In the genomic region with DNA sequence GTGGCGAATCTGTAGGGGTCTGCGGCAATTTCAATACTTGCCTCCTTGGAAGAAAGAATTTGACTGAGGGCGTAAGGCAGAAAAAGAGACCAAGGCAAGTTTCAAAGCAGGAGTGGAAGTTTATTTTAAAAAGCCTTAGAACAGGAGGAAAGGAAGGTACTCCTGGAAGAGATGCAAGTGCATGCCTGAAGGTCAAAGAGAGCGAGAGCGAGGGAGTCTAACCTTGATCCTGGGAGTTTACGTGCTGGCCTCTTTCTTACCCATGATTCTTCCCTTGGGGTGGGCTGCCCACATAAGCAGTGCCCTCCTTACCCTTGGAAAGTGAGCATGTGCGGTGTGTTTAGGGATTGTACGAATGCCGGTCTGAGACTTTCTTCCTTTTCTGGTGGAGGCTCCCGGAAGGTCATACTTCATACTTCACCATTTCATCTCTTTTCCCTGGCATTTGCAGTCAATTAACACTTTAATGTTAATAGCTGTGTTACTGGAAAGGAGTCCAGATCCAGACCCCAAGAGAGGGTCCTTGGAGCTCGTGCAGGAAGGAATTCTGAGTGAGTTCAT, we compare ENCODE assay signal across 10 cellular contexts. TPM values are rescaled to one million over a fixed set of nuclear protein-coding genes. Genes with fewer than 3 reads are reported as not detected.
A peak's percentile ranks its signal among the peaks of the same experiment; 100 is the strongest.
DNase-seq lines count a peak whose midpoint lies in the region; ATAC-seq, FAIRE-seq and TF ChIP-seq lines count a peak whose summit lies in the region.
"Had no signal": no experiment of that assay in that cellular context is flagged by ENCODE, and none has a peak within 500 bp of the region (broad histone marks: within the 10 kb centered on the region; RNA-seq: fewer than 3 reads in every experiment).

No MANE protein-coding gene starts in this region.

- TF ChIP-seq CTCF in IMR-90 (conservative IDR thresholded peaks at IDR 0.05; ENCODE audit: low read depth, low read length) (no peak), bronchial epithelial cell (IDR thresholded peaks at IDR 0.05; ENCODE audit: insufficient read depth, low read length, severe bottlenecking) (no peak), adrenal gland (IDR thresholded peaks at IDR 0.05) (no peak), RWPE1 (conservative IDR thresholded peaks at IDR 0.05; ENCODE audit: low read depth) (no peak), GM20000 (IDR thresholded peaks at IDR 0.05; ENCODE audit: extremely low read depth, missing control alignments) (no peak)

- H3K4me3 Mint-ChIP-seq in naive thymus-derived CD8-positive, alpha-beta T cell = peak overlapping the region; percentile 79 to 89 (median 87)

- no peaks in the 10 kb centered on the region for H3K27me3 ChIP-seq in ACC112 (ENCODE audit: insufficient read depth, low read length)
- H3K27me3 ChIP-seq in IMR-90 (ENCODE audit: control insufficient read depth, insufficient read depth, low read length) = no peaks in the 10 kb centered on the region
- H3K27me3 ChIP-seq in bronchial epithelial cell (ENCODE audit: control insufficient read depth, insufficient read depth, low read length) = no peaks in the 10 kb centered on the region
- no peaks in the 10 kb centered on the region for H3K27me3 ChIP-seq in adrenal gland

- DNase-seq in IMR-90 (no peak), bronchial epithelial cell (ENCODE audit: low read depth) (no peak), adrenal gland (no peak), RWPE1 (ENCODE audit: low spot score) (no peak), NCI-H1092 treated with DMSO at 0.1 percent for 48 hours (lab: John Stamatoyannopoulos, UW) (no peak), GM20000 (ENCODE audit: low spot score) (no peak)
- DNase-seq in naive thymus-derived CD8-positive, alpha-beta T cell = no peak
- DNase-seq: GDM1, NCI-H2081 had no signal

- no peak overlapping the region for H2AK5ac ChIP-seq in IMR-90 (ENCODE audit: low read depth, low read length)

- no peak overlapping the region for H3K56ac ChIP-seq in IMR-90 (ENCODE audit: extremely low read depth, insufficient read depth, low read length)

- peak overlapping the region; percentile 69 for H3K9ac ChIP-seq in IMR-90 (ENCODE audit: low read depth, low read length)

- H3K4me1 ChIP-seq in ACC112 (ENCODE audit: control insufficient read depth, insufficient read depth, low read length, unreplicated experiment) = no peaks in the 10 kb centered on the region
- no peaks in the 10 kb centered on the region; the same call in 1 of the 2 replicates for H3K4me1 ChIP-seq in IMR-90 (ENCODE audit: control insufficient read depth, insufficient read depth, low read length)
- no peaks in the 10 kb centered on the region for H3K4me1 ChIP-seq in adrenal gland (replicated peaks in 1 of 2)

- POLR2A ChIA-PET in IMR-90 (lab: Charles Lee; ENCODE audit: unreplicated experiment) = no interaction called here
- POLR2A ChIA-PET in naive thymus-derived CD8-positive, alpha-beta T cell (lab: Charles Lee) = no interaction called here
- POLR2A ChIA-PET in RWPE1 (lab: Yijun Ruan, JAX; ENCODE audit: low non-redundant PET) = no interaction called here

- no peak overlapping the region for H2BK120ac ChIP-seq in IMR-90 (ENCODE audit: low read depth, low read length)

- H3K14ac ChIP-seq in IMR-90 (replicated peaks; ENCODE audit: low read depth, low read length) = peak overlapping the region; percentile 53; the same call in 1 of the 2 replicates

- dilution Hi-C loops in IMR-90 (cut with HindIII; ENCODE audit: low sequenced_read_pairs, unreplicated experiment) = no loop called here

- no peak overlapping the region for H4K5ac ChIP-seq in IMR-90 (ENCODE audit: low read depth, low read length)

- peak overlapping the region; percentile 93 for H3K4me2 ChIP-seq in IMR-90 (ENCODE audit: low read depth, low read length)

- H3K18ac ChIP-seq in IMR-90 (ENCODE audit: low read depth, low read length) = no peak overlapping the region; the same call in 1 of the 2 replicates

- H3K4me1 Mint-ChIP-seq in naive thymus-derived CD8-positive, alpha-beta T cell = peaks cover 3 to 11% (median 7%) of the 10 kb centered on the region in 4 donors

- 75% methylated on average over 1 of the region's 11 CpGs; no CpG with 5 or more reads in 1 of the 2 experiments for WGBS in IMR-90 (ENCODE audit: extremely low coverage in 2 of 2, insufficient read length in 1 of 2), 2 experiments
- 30 to 48% (median 37%) methylated on average over 8 to 11 of the region's 11 CpGs for WGBS in adrenal gland, 4 donors

- no peaks in the 10 kb centered on the region for H3K36me3 Mint-ChIP-seq in naive thymus-derived CD8-positive, alpha-beta T cell

- H3K79me1 ChIP-seq in IMR-90 (ENCODE audit: low read depth in 1 of 2, low read length in 2 of 2) = no peaks in the 10 kb centered on the region

- H3K9me1 ChIP-seq in IMR-90 (ENCODE audit: insufficient read depth, low read length) = no peaks in the 10 kb centered on the region

- 0 out of 2 replicates have a peak overlapping the region, but pooled peaks have one; percentile 26 for H4K91ac ChIP-seq in IMR-90 (ENCODE audit: insufficient read depth, low read depth, low read length)

- H3K27ac ChIP-seq in ACC112 (ENCODE audit: low read depth, low read length) (no peak overlapping the region), IMR-90 (ENCODE audit: insufficient read depth, low read length) (no peak overlapping the region), adrenal gland (no peak overlapping the region), RWPE1 (no peak overlapping the region)

- H3K9me3 ChIP-seq in IMR-90 (ENCODE audit: control insufficient read depth, insufficient read depth, low read length) (no peaks in the 10 kb centered on the region), adrenal gland (replicated peaks in 1 of 3) (no peaks in the 10 kb centered on the region)

- peak overlapping the region; percentile 85 for H3K4me3 ChIP-seq in ACC112 (ENCODE audit: low read depth, low read length)
- peak overlapping the region; percentile 49 for H3K4me3 ChIP-seq in IMR-90 (ENCODE audit: insufficient read depth, low read depth, low read length)
- peak overlapping the region; percentile 23 for H3K4me3 ChIP-seq in bronchial epithelial cell (ENCODE audit: low read depth, low read length)
- peak overlapping the region in 2 of 4 donors; percentile 34 to 40 for H3K4me3 ChIP-seq in adrenal gland

- H4K20me1 ChIP-seq in IMR-90 (ENCODE audit: insufficient read depth, low read length) = no peaks in the 10 kb centered on the region

- H2BK20ac ChIP-seq in IMR-90 (ENCODE audit: low read depth, low read length) = no peak overlapping the region

- in situ Hi-C loops in IMR-90 (cut with MboI; ENCODE audit: low sequenced_read_pairs) = loop anchor here (25.0 kb wide), 1 partner anchor 748 kb away; no protein-coding TSS in a partner anchor

- no peak overlapping the region for H2BK5ac ChIP-seq in IMR-90 (ENCODE audit: low read depth, low read length, poor library complexity, severe bottlenecking)

- no peaks in the 10 kb centered on the region for H3K79me2 ChIP-seq in ACC112 (ENCODE audit: control insufficient read depth, insufficient read depth, low read length, unreplicated experiment)

- H3K23ac ChIP-seq in IMR-90 (ENCODE audit: low read depth, low read length) = no peak overlapping the region

- peak overlapping the region in 4 of 10 donors; percentile 27 to 88 (median 86) for H3K27ac Mint-ChIP-seq in naive thymus-derived CD8-positive, alpha-beta T cell

- H2BK15ac ChIP-seq in IMR-90 (ENCODE audit: low read depth, low read length) = no peak overlapping the region

- H3K36me3 ChIP-seq in ACC112 (ENCODE audit: insufficient read depth, low read length) = no peaks in the 10 kb centered on the region
- no peaks in the 10 kb centered on the region for H3K36me3 ChIP-seq in IMR-90 (ENCODE audit: control insufficient read depth, insufficient read depth, low read length)
- no peaks in the 10 kb centered on the region for H3K36me3 ChIP-seq in bronchial epithelial cell (ENCODE audit: control insufficient read depth, insufficient read depth, low read length)
- H3K36me3 ChIP-seq in adrenal gland (replicated peaks in 1 of 2) = no peaks in the 10 kb centered on the region

- peak overlapping the region; percentile 90 for H2AFZ ChIP-seq in ACC112 (ENCODE audit: low read length, unreplicated experiment)
- peak overlapping the region; percentile 70 for H2AFZ ChIP-seq in IMR-90 (replicated peaks; ENCODE audit: low read length, poor library complexity)

- FAIRE-seq in bronchial epithelial cell (lab: Jason Lieb, UNC) = no peak

- H2AK9ac ChIP-seq in IMR-90 (replicated peaks; ENCODE audit: low read depth, low read length, poor library complexity) = no peak overlapping the region

- no peak for TF ChIP-seq POLR2A in IMR-90 (IDR thresholded peaks at IDR 0.05; ENCODE audit: low read depth, low read length)
- TF ChIP-seq POLR2A in adrenal gland (IDR thresholded peaks at IDR 0.05) = no peak

- no TSS peak for BruUV-seq in IMR-90 (replicated peaks; lab: Mats Ljungman, UMichigan)

- H3K27me3 Mint-ChIP-seq in naive thymus-derived CD8-positive, alpha-beta T cell = peaks cover 0 to 5% (median 1%) of the 10 kb centered on the region in 5 donors

- H4K8ac ChIP-seq in IMR-90 (ENCODE audit: low read depth in 2 of 2, low read length in 2 of 2) = 0 out of 4 replicates have a peak overlapping the region, but pooled peaks have one; percentile 62 to 67

- intact Hi-C loops in IMR-90 (cut with micrococcal nuclease) = loop anchor here (5.0 kb wide), 1 partner anchor 112 kb away; no protein-coding TSS in a partner anchor
- intact Hi-C loops in adrenal gland (cut with DNase I) = no loop called here

- CTCF ChIA-PET in IMR-90 (lab: Yijun Ruan, JAX) = no interaction called here
- CTCF ChIA-PET in RWPE1 (lab: Yijun Ruan, JAX) = no interaction called here

- no peaks in the 10 kb centered on the region for H3K9me3 Mint-ChIP-seq in naive thymus-derived CD8-positive, alpha-beta T cell

- no peak for TF ChIP-seq RAD21 in IMR-90 (IDR thresholded peaks at IDR 0.05; ENCODE audit: low read length)

- peak; percentile 34 for ATAC-seq in IMR-90 (ENCODE audit: low read depth)
- no peak for ATAC-seq in naive thymus-derived CD8-positive, alpha-beta T cell

- H3K4ac ChIP-seq in IMR-90 (ENCODE audit: low read depth, low read length) = no peak overlapping the region

TF ChIP-seq in IMR-90, 13 proteins besides CTCF, POLR2A, EP300 and RAD21 (continues in another document):
- TF ChIP-seq RFX5 (IDR thresholded peaks at IDR 0.05; ENCODE audit: low read depth, low read length) = no peak
- TF ChIP-seq CEBPB (IDR thresholded peaks at IDR 0.05; ENCODE audit: low read depth, low read length) = no peak
- TF ChIP-seq RCOR1 (IDR thresholded peaks at IDR 0.05; ENCODE audit: insufficient replicate concordance, low read length) = no peak
- no peak for TF ChIP-seq MAFK (IDR thresholded peaks at IDR 0.05; ENCODE audit: low read depth, low read length)
- no peak for TF ChIP-seq MAZ (IDR thresholded peaks at IDR 0.05; ENCODE audit: borderline replicate concordance, low read depth, low read length)

RNA-seq across cellular contexts. Expression of a gene that starts 40.0 kb away (rescaled TPM):
- total RNA-seq in IMR-90 (2012; rRNA removed) (6.3 and 7.2 TPM in 2 replicates), bronchial epithelial cell (11.8 and 29.6 TPM in 2 replicates), adrenal gland (10 to 100 TPM; 15.7 to 24.9 (median 20.5) TPM)
- polyA plus RNA-seq in IMR-90 (2012; rRNA removed) (5.1 and 5.2 TPM in 2 replicates), adrenal gland (10 to 100 TPM in 2 of 3 donors, 1 to 10 TPM in 1; 9.9 to 13.5 (median 11.5) TPM)
- polyA plus RNA-seq in IMR-90 (2012; cell fraction: cytosol; rRNA removed) = 4.7 and 5.1 TPM in 2 replicates
- 5.3 and 10.6 TPM in 2 replicates for polyA plus RNA-seq in IMR-90 (2012; cell fraction: nucleus; rRNA removed; ENCODE audit: low replicate concordance)
- total RNA-seq in naive thymus-derived CD8-positive, alpha-beta T cell = 1 to 10 TPM; 1.5 to 2.5 TPM
- polyA plus RNA-seq in naive thymus-derived CD8-positive, alpha-beta T cell = 1 to 10 TPM; 1.3 to 3.7 (median 1.9) TPM
